1 cellular context compared by ENCODE assay signal in genomic region chr2:43024515-43024962, GRCh38.
A peak's percentile ranks its signal among the peaks of the same experiment; 100 is the strongest.
TF ChIP-seq lines count a peak whose summit lies in the region.

No MANE protein-coding gene starts in this region.

TF ChIP-seq in HepG2, 621 proteins besides CTCF, POLR2A, EP300 and RAD21 (continued from another document and continues in another):
- TF ChIP-seq ZBTB4 (CRISPR knock-in tag; IDR thresholded peaks at IDR 0.05; ENCODE audit: borderline replicate concordance) (0 out of 2 replicates have a peak, but pooled peaks have one; percentile 45), SOX13 (IDR thresholded peaks at IDR 0.05) (no peak), SOX13 (CRISPR knock-in tag; conservative IDR thresholded peaks at IDR 0.05 in 1 of 2, IDR thresholded peaks at IDR 0.05 in 1 of 2) (no peak; a peak in 1 of 4 replicates), NFE2L1 (CRISPR knock-in tag; IDR thresholded peaks at IDR 0.05; ENCODE audit: borderline replicate concordance) (no peak), DMTF1 (CRISPR knock-in tag; IDR thresholded peaks at IDR 0.05) (no peak), SMAD3 (CRISPR knock-in tag; IDR thresholded peaks at IDR 0.05) (no peak), ZNF33B (CRISPR knock-in tag; IDR thresholded peaks at IDR 0.05) (0 out of 2 replicates have a peak, but pooled peaks have one; percentile 57), ZNF20 (CRISPR knock-in tag; IDR thresholded peaks at IDR 0.05) (no peak), TAF1 (CRISPR knock-in tag; IDR thresholded peaks at IDR 0.05) (no peak), ZNF569 (CRISPR knock-in tag; IDR thresholded peaks at IDR 0.05; ENCODE audit: borderline replicate concordance) (no peak), HDAC1 (CRISPR knock-in tag; IDR thresholded peaks at IDR 0.05) (no peak; the same call in 1 of the 2 replicates), JUNB (CRISPR knock-in tag; IDR thresholded peaks at IDR 0.05; ENCODE audit: borderline replicate concordance) (no peak), POGK (CRISPR knock-in tag; conservative IDR thresholded peaks at IDR 0.05) (0 out of 2 replicates have a peak, but pooled peaks have one; percentile 72), ZNF33A (CRISPR knock-in tag; IDR thresholded peaks at IDR 0.05; ENCODE audit: borderline replicate concordance) (no peak), MAFG (CRISPR knock-in tag; IDR thresholded peaks at IDR 0.05) (no peak), ZNF878 (CRISPR knock-in tag; IDR thresholded peaks at IDR 0.05) (no peak), ZNF563 (CRISPR knock-in tag; IDR thresholded peaks at IDR 0.05) (no peak), KAT7 (CRISPR knock-in tag; IDR thresholded peaks at IDR 0.05; ENCODE audit: borderline replicate concordance) (no peak), DMAP1 (CRISPR knock-in tag; IDR thresholded peaks at IDR 0.05) (no peak), KAT2B (IDR thresholded peaks at IDR 0.05; ENCODE audit: borderline replicate concordance, low read depth, low read length) (no peak), ELF3 (CRISPR knock-in tag; IDR thresholded peaks at IDR 0.05) (peak; percentile 55; the same call in 1 of the 2 replicates), MEIS2 (CRISPR knock-in tag; IDR thresholded peaks at IDR 0.05) (no peak), HDAC2 (CRISPR knock-in tag; IDR thresholded peaks at IDR 0.05) (peak; percentile 51; the same call in 1 of the 2 replicates), CEBPB (IDR thresholded peaks at IDR 0.05; ENCODE audit: borderline replicate concordance, low read depth, low read length) (no peak), ZNF232 (CRISPR knock-in tag; IDR thresholded peaks at IDR 0.05; ENCODE audit: borderline replicate concordance) (no peak), ONECUT2 (CRISPR knock-in tag; IDR thresholded peaks at IDR 0.05) (no peak), FOXC1 (CRISPR knock-in tag; IDR thresholded peaks at IDR 0.05; ENCODE audit: borderline replicate concordance) (no peak), MTA3 (CRISPR knock-in tag; IDR thresholded peaks at IDR 0.05) (no peak), KDM2A (CRISPR knock-in tag; IDR thresholded peaks at IDR 0.05; ENCODE audit: borderline replicate concordance, low read depth) (peak; percentile 67; the same call in 1 of the 2 replicates), ETV6 (CRISPR knock-in tag; conservative IDR thresholded peaks at IDR 0.05) (no peak), HNF1A (IDR thresholded peaks at IDR 0.05; ENCODE audit: low read depth) (no peak), HNF1A (CRISPR knock-in tag; IDR thresholded peaks at IDR 0.05; ENCODE audit: borderline replicate concordance) (peak; percentile 68; the same call in 1 of the 2 replicates), HNRNPH1 (optimal IDR thresholded peaks at IDR 0.05; ENCODE audit: low read depth, low read length) (no peak), NCOA2 (CRISPR knock-in tag; IDR thresholded peaks at IDR 0.05) (0 out of 2 replicates have a peak, but pooled peaks have one; percentile 40), RNF219 (CRISPR knock-in tag; IDR thresholded peaks at IDR 0.05) (no peak), ZFP36L2 (CRISPR knock-in tag; IDR thresholded peaks at IDR 0.05) (0 out of 2 replicates have a peak, but pooled peaks have one; percentile 40), RORA (CRISPR knock-in tag; IDR thresholded peaks at IDR 0.05) (no peak), ZNF205 (CRISPR knock-in tag; IDR thresholded peaks at IDR 0.05) (no peak), ZNF333 (CRISPR knock-in tag; IDR thresholded peaks at IDR 0.05; ENCODE audit: borderline replicate concordance) (no peak), ZNF235 (CRISPR knock-in tag; IDR thresholded peaks at IDR 0.05; ENCODE audit: borderline replicate concordance) (no peak)
- TF ChIP-seq, protein P1, sequence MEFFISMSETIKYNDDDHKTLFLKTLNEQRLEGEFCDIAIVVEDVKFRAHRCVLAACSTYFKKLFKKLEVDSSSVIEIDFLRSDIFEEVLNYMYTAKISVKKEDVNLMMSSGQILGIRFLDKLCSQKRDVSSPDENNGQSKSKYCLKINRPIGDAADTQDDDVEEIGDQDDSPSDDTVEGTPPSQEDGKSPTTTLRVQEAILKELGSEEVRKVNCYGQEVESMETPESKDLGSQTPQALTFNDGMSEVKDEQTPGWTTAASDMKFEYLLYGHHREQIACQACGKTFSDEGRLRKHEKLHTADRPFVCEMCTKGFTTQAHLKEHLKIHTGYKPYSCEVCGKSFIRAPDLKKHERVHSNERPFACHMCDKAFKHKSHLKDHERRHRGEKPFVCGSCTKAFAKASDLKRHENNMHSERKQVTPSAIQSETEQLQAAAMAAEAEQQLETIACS (CRISPR knock-in tag; IDR thresholded peaks at IDR 0.05) = no peak
- TF ChIP-seq, protein P2, sequence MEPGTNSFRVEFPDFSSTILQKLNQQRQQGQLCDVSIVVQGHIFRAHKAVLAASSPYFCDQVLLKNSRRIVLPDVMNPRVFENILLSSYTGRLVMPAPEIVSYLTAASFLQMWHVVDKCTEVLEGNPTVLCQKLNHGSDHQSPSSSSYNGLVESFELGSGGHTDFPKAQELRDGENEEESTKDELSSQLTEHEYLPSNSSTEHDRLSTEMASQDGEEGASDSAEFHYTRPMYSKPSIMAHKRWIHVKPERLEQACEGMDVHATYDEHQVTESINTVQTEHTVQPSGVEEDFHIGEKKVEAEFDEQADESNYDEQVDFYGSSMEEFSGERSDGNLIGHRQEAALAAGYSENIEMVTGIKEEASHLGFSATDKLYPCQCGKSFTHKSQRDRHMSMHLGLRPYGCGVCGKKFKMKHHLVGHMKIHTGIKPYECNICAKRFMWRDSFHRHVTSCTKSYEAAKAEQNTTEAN (CRISPR knock-in tag; conservative IDR thresholded peaks at IDR 0.05) = no peak
- TF ChIP-seq, protein P3, sequence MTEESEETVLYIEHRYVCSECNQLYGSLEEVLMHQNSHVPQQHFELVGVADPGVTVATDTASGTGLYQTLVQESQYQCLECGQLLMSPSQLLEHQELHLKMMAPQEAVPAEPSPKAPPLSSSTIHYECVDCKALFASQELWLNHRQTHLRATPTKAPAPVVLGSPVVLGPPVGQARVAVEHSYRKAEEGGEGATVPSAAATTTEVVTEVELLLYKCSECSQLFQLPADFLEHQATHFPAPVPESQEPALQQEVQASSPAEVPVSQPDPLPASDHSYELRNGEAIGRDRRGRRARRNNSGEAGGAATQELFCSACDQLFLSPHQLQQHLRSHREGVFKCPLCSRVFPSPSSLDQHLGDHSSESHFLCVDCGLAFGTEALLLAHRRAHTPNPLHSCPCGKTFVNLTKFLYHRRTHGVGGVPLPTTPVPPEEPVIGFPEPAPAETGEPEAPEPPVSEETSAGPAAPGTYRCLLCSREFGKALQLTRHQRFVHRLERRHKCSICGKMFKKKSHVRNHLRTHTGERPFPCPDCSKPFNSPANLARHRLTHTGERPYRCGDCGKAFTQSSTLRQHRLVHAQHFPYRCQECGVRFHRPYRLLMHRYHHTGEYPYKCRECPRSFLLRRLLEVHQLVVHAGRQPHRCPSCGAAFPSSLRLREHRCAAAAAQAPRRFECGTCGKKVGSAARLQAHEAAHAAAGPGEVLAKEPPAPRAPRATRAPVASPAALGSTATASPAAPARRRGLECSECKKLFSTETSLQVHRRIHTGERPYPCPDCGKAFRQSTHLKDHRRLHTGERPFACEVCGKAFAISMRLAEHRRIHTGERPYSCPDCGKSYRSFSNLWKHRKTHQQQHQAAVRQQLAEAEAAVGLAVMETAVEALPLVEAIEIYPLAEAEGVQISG (CRISPR knock-in tag; IDR thresholded peaks at IDR 0.05) = peak; percentile 47; the same call in 1 of the 2 replicates
